In genomic region chr6:25585225-25585624, GRCh38 we compare ENCODE assay signal across 28 cellular contexts.
"Had no signal": no experiment of that assay in that cellular context is flagged by ENCODE, and none has a peak within 500 bp of the region (broad histone marks: within the 10 kb centered on the region; RNA-seq: fewer than 3 reads in every experiment).

No MANE protein-coding gene starts in this region.

- H3K36me3 Mint-ChIP-seq: stimulated activated effector memory CD8-positive, alpha-beta T cell treated with anti-CD3 and anti-CD28 coated beads, Interleukin-12 subunit alpha, Interleukin-12 subunit beta, amount 100 ng/mL, for 72 hours had no signal

- H3K27me3 ChIP-seq: stomach, suprapubic skin, testis, thyroid gland, tibial artery, tibial nerve, transverse colon, upper lobe of left lung, upper lobe of right lung, uterus, vagina had no signal

- H3K9me3 Mint-ChIP-seq: stimulated activated effector memory CD8-positive, alpha-beta T cell treated with anti-CD3 and anti-CD28 coated beads, Interleukin-12 subunit alpha, Interleukin-12 subunit beta, amount 100 ng/mL, for 72 hours; stimulated activated memory B cell treated with anti-CD40 and anti-IgM and Interleukin-4, amounts not matched to agents 10 μg/mL and 1 μg/mL and 100 μg/mL, for 72 hours; stimulated activated naive B cell treated with anti-CD40 and anti-IgM and Interleukin-4, amounts not matched to agents 10 μg/mL and 1 μg/mL and 100 μg/mL, for 72 hours; stimulated activated naive CD8-positive, alpha-beta T cell treated with anti-CD3 and anti-CD28 coated beads, Interleukin-15, amount 100 ng/mL, for 72 hours; stimulated activated naive CD8-positive, alpha-beta T cell treated with anti-CD3 and anti-CD28 coated beads, Interleukin-15, Interleukin-2, amounts not matched to agents 100 ng/mL and 50 ng/mL, for 24 hours; type B pancreatic cell had no signal

- H3K4me3 Mint-ChIP-seq: stimulated activated effector memory CD8-positive, alpha-beta T cell treated with anti-CD3 and anti-CD28 coated beads, Interleukin-12 subunit alpha, Interleukin-12 subunit beta, amount 100 ng/mL, for 72 hours; stimulated activated memory B cell treated with anti-CD40 and anti-IgM and Interleukin-4, amounts not matched to agents 10 μg/mL and 1 μg/mL and 100 μg/mL, for 72 hours; stimulated activated naive B cell treated with anti-CD40 and anti-IgM and Interleukin-4, amounts not matched to agents 10 μg/mL and 1 μg/mL and 100 μg/mL, for 72 hours; stimulated activated naive CD8-positive, alpha-beta T cell treated with anti-CD3 and anti-CD28 coated beads, Interleukin-15, amount 100 ng/mL, for 72 hours; stimulated activated naive CD8-positive, alpha-beta T cell treated with anti-CD3 and anti-CD28 coated beads, Interleukin-15, Interleukin-2, amounts not matched to agents 100 ng/mL and 50 ng/mL, for 24 hours; type B pancreatic cell had no signal

- H3K27me3 Mint-ChIP-seq: stimulated activated memory B cell treated with anti-CD40 and anti-IgM and Interleukin-4, amounts not matched to agents 10 μg/mL and 1 μg/mL and 100 μg/mL, for 72 hours; stimulated activated naive B cell treated with anti-CD40 and anti-IgM and Interleukin-4, amounts not matched to agents 10 μg/mL and 1 μg/mL and 100 μg/mL, for 72 hours; stimulated activated naive CD8-positive, alpha-beta T cell treated with anti-CD3 and anti-CD28 coated beads, Interleukin-15, amount 100 ng/mL, for 72 hours; stimulated activated naive CD8-positive, alpha-beta T cell treated with anti-CD3 and anti-CD28 coated beads, Interleukin-15, Interleukin-2, amounts not matched to agents 100 ng/mL and 50 ng/mL, for 24 hours; type B pancreatic cell had no signal

- DNase-seq: stimulated activated CD4-positive, alpha-beta T cell treated with anti-CD3 and anti-CD28 coated beads, Interleukin-2, amount 100 ng/mL, for 48 hours; stimulated activated CD4-positive, alpha-beta T cell treated with anti-CD3 and anti-CD28 coated beads, Interleukin-4, amount 100 ng/mL, for 1 hour; stimulated activated CD4-positive, alpha-beta T cell treated with anti-CD3 and anti-CD28 coated beads, Interleukin-4, amount 100 ng/mL, for 24 hours; stimulated activated CD4-positive, alpha-beta T cell treated with anti-CD3 and anti-CD28 coated beads, Interleukin-4, amount 100 ng/mL, for 4 hours; stimulated activated CD8-positive, alpha-beta memory T cell treated with anti-CD3 and anti-CD28 coated beads, Interleukin-4, amount 100 ng/mL, for 48 hours; stimulated activated naive B cell treated with anti-CD40 and anti-IgM and Interleukin-4, amounts not matched to agents 10 μg/mL and 1 μg/mL and 100 μg/mL, for 72 hours; stimulated activated naive CD4-positive, alpha-beta T cell; stimulated activated naive CD4-positive, alpha-beta T cell treated with Interleukin-2 at 50 U/mL for 16 hours; stimulated activated naive CD8-positive, alpha-beta T cell treated with anti-CD3 and anti-CD28 coated beads, Interleukin-15, amount 100 ng/mL, for 72 hours; stimulated activated naive CD8-positive, alpha-beta T cell treated with anti-CD3 and anti-CD28 coated beads, Interleukin-15, Interleukin-2, amounts not matched to agents 100 U/mL and 50 U/mL, for 24 hours; stomach; substantia nigra; testis; thyroid gland; tibial artery; transverse colon; trophoblast cell; upper lobe of right lung; uterus had no signal

- H3K4me1 ChIP-seq: stomach, suprapubic skin, testis, tibial artery, tibial nerve, transverse colon, upper lobe of left lung, upper lobe of right lung, uterus, vagina had no signal

- H3K27ac ChIP-seq: stomach, suprapubic skin, testis, thoracic aorta, thyroid gland, tibial artery, tibial nerve, transverse colon, upper lobe of left lung, upper lobe of right lung, uterus, vagina had no signal

- H3K9me3 ChIP-seq: stomach, suprapubic skin, testis, thoracic aorta, thyroid gland, tibial artery, tibial nerve, transverse colon, upper lobe of left lung, upper lobe of right lung, uterus, vagina had no signal

- H3K27ac Mint-ChIP-seq: stimulated activated effector memory CD8-positive, alpha-beta T cell treated with anti-CD3 and anti-CD28 coated beads, Interleukin-12 subunit alpha, Interleukin-12 subunit beta, amount 100 ng/mL, for 72 hours; stimulated activated memory B cell treated with anti-CD40 and anti-IgM and Interleukin-4, amounts not matched to agents 10 μg/mL and 1 μg/mL and 100 μg/mL, for 72 hours; stimulated activated naive B cell treated with anti-CD40 and anti-IgM and Interleukin-4, amounts not matched to agents 10 μg/mL and 1 μg/mL and 100 μg/mL, for 72 hours; stimulated activated naive CD8-positive, alpha-beta T cell treated with anti-CD3 and anti-CD28 coated beads, Interleukin-15, amount 100 ng/mL, for 72 hours; stimulated activated naive CD8-positive, alpha-beta T cell treated with anti-CD3 and anti-CD28 coated beads, Interleukin-15, Interleukin-2, amounts not matched to agents 100 ng/mL and 50 ng/mL, for 24 hours; type B pancreatic cell had no signal

- H3K4me3 ChIP-seq: stomach, suprapubic skin, thoracic aorta, thyroid gland, tibial artery, tibial nerve, transverse colon, upper lobe of left lung, upper lobe of right lung, uterus, vagina had no signal

- ATAC-seq: stimulated activated effector memory CD8-positive, alpha-beta T cell treated with anti-CD3 and anti-CD28 coated beads, Interleukin-12 subunit alpha, Interleukin-12 subunit beta, amount 100 ng/mL, for 72 hours; stimulated activated memory B cell treated with anti-CD40 and anti-IgM and Interleukin-4, amounts not matched to agents 10 μg/mL and 1 μg/mL and 100 μg/mL, for 72 hours; stimulated activated naive B cell treated with anti-CD40 and anti-IgM and Interleukin-4, amounts not matched to agents 10 μg/mL and 1 μg/mL and 100 μg/mL, for 72 hours; stimulated activated naive CD8-positive, alpha-beta T cell treated with anti-CD3 and anti-CD28 coated beads, Interleukin-15, amount 100 ng/mL, for 72 hours; stimulated activated naive CD8-positive, alpha-beta T cell treated with anti-CD3 and anti-CD28 coated beads, Interleukin-15, Interleukin-2, amounts not matched to agents 100 U/mL and 50 U/mL, for 24 hours; upper lobe of right lung had no signal

- H3K36me3 ChIP-seq: thyroid gland, transverse colon, uterus, vagina had no signal
